In genomic region chr19:54206030-54206830, GRCh38 we compare ENCODE assay signal across 14 cellular contexts. TPM values are rescaled to one million over a fixed set of nuclear protein-coding genes. Genes with fewer than 3 reads are reported as not detected.
A peak's percentile ranks its signal among the peaks of the same experiment; 100 is the strongest.
DNase-seq lines count a peak whose midpoint lies in the region; ATAC-seq and TF ChIP-seq lines count a peak whose summit lies in the region.
"Had no signal": no experiment of that assay in that cellular context is flagged by ENCODE, and none has a peak within 500 bp of the region (broad histone marks: within the 10 kb centered on the region; RNA-seq: fewer than 3 reads in every experiment).

No MANE protein-coding gene starts in this region.

- H3K36me3 ChIP-seq in muscle layer of duodenum (ENCODE audit: control insufficient read depth in 1 of 2, insufficient read depth in 2 of 2, low read length in 2 of 2) = peaks cover 61 to 64% of the 10 kb centered on the region in 2 donors
- H3K36me3 ChIP-seq in upper lobe of right lung = peaks cover 67% of the 10 kb centered on the region
- H3K36me3 ChIP-seq: uterus had no signal

- H3K27ac Mint-ChIP-seq in natural killer cell treated with Interleukin-12 subunit alpha and Interleukin-12 subunit beta and Interleukin-15 and Interleukin-18, amount 100 ng/mL, for 72 hours = peak overlapping the region; percentile 88 to 97
- H3K27ac Mint-ChIP-seq in natural killer cell = no peak overlapping the region
- H3K27ac Mint-ChIP-seq in activated naive CD8-positive, alpha-beta T cell treated with anti-CD3 and anti-CD28 coated beads, Interleukin-2, amount 50 U/mL, for 24 hours = peak overlapping the region; percentile 94

- H3K9me3 Mint-ChIP-seq in natural killer cell treated with Interleukin-12 subunit alpha and Interleukin-12 subunit beta and Interleukin-15 and Interleukin-18, amount 100 ng/mL, for 72 hours = no peaks in the 10 kb centered on the region
- H3K9me3 Mint-ChIP-seq in natural killer cell = no peaks in the 10 kb centered on the region
- peaks cover 3% of the 10 kb centered on the region for H3K9me3 Mint-ChIP-seq in activated naive CD8-positive, alpha-beta T cell treated with anti-CD3 and anti-CD28 coated beads, Interleukin-2, amount 50 U/mL, for 24 hours

- H3K27ac ChIP-seq in muscle layer of duodenum (ENCODE audit: low read length) (peak overlapping the region; percentile 59), upper lobe of right lung (peak overlapping the region; percentile 92)
- H3K27ac ChIP-seq: SJSA1, uterus had no signal

- no peak for ATAC-seq in natural killer cell treated with Interleukin-12 subunit alpha and Interleukin-12 subunit beta and Interleukin-15 and Interleukin-18, amount 100 ng/mL, for 72 hours
- no peak for ATAC-seq in natural killer cell
- no peak for ATAC-seq in activated naive CD8-positive, alpha-beta T cell treated with anti-CD3 and anti-CD28 coated beads, Interleukin-2, amount 50 U/mL, for 24 hours
- ATAC-seq in upper lobe of right lung = no peak

- H3K9me3 ChIP-seq in muscle layer of duodenum (ENCODE audit: control insufficient read depth in 1 of 2, low read length in 2 of 2) (no peaks in the 10 kb centered on the region), upper lobe of right lung (no peaks in the 10 kb centered on the region)
- H3K9me3 ChIP-seq: uterus had no signal

- no peaks in the 10 kb centered on the region for H3K27me3 Mint-ChIP-seq in natural killer cell treated with Interleukin-12 subunit alpha and Interleukin-12 subunit beta and Interleukin-15 and Interleukin-18, amount 100 ng/mL, for 72 hours
- no peaks in the 10 kb centered on the region for H3K27me3 Mint-ChIP-seq in natural killer cell (ENCODE audit: low read depth in 2 of 2)
- no peaks in the 10 kb centered on the region for H3K27me3 Mint-ChIP-seq in activated naive CD8-positive, alpha-beta T cell treated with anti-CD3 and anti-CD28 coated beads, Interleukin-2, amount 50 U/mL, for 24 hours

- H3K27me3 ChIP-seq in muscle layer of duodenum (ENCODE audit: low read depth, low read length) = no peaks in the 10 kb centered on the region
- no peaks in the 10 kb centered on the region for H3K27me3 ChIP-seq in upper lobe of right lung
- H3K27me3 ChIP-seq: SJSA1, uterus had no signal

- peaks cover 69 to 71% of the 10 kb centered on the region in 2 donors for H3K4me1 Mint-ChIP-seq in natural killer cell treated with Interleukin-12 subunit alpha and Interleukin-12 subunit beta and Interleukin-15 and Interleukin-18, amount 100 ng/mL, for 72 hours (ENCODE audit: low read depth in 2 of 2)
- peaks cover 64% of the 10 kb centered on the region in 2 donors for H3K4me1 Mint-ChIP-seq in natural killer cell
- H3K4me1 Mint-ChIP-seq in activated naive CD8-positive, alpha-beta T cell treated with anti-CD3 and anti-CD28 coated beads, Interleukin-2, amount 50 U/mL, for 24 hours = peaks cover 98% of the 10 kb centered on the region

- peaks cover 35 to 72% of the 10 kb centered on the region in 2 donors for H3K4me1 ChIP-seq in muscle layer of duodenum (ENCODE audit: control insufficient read depth in 1 of 2, insufficient read depth in 2 of 2, low read length in 2 of 2)
- H3K4me1 ChIP-seq in upper lobe of right lung = peaks cover 89% of the 10 kb centered on the region

- intact Hi-C loops in natural killer cell (cut with micrococcal nuclease) = no loop called here
- intact Hi-C loops in upper lobe of right lung (cut with DNase I) = no loop called here

- no peak for DNase-seq in natural killer cell treated with Interleukin-12 subunit alpha and Interleukin-12 subunit beta and Interleukin-15 and Interleukin-18, amount 100 ng/mL, for 72 hours (ENCODE audit: low spot score)
- DNase-seq in natural killer cell = no peak
- DNase-seq in activated naive CD8-positive, alpha-beta T cell treated with anti-CD3 and anti-CD28 coated beads, Interleukin-2, amount 50 U/mL, for 24 hours = no peak
- DNase-seq in upper lobe of right lung = peak; percentile 71
- DNase-seq in D341Med (ENCODE audit: low spot score) = no peak
- DNase-seq in NCI-H226 = no peak
- DNase-seq in DMS 273 treated with DMSO at 0.1 percent for 48 hours (lab: John Stamatoyannopoulos, UW) = no peak
- DNase-seq: activated CD4-positive, alpha-beta T cell treated with anti-CD3 and anti-CD28 coated beads for 1 hour; KBM-7; NCI-H2171 treated with DMSO at 0.1 percent for 48 hours; uterus had no signal

- H3K4me3 Mint-ChIP-seq in natural killer cell treated with Interleukin-12 subunit alpha and Interleukin-12 subunit beta and Interleukin-15 and Interleukin-18, amount 100 ng/mL, for 72 hours = peak overlapping the region; percentile 47
- H3K4me3 Mint-ChIP-seq in natural killer cell = no peak overlapping the region
- peak overlapping the region; percentile 95 for H3K4me3 Mint-ChIP-seq in activated naive CD8-positive, alpha-beta T cell treated with anti-CD3 and anti-CD28 coated beads, Interleukin-2, amount 50 U/mL, for 24 hours

- TF ChIP-seq CTCF in natural killer cell (IDR thresholded peaks at IDR 0.05) (no peak), upper lobe of right lung (IDR thresholded peaks at IDR 0.05) (no peak)

- H3K4me3 ChIP-seq in muscle layer of duodenum (ENCODE audit: low read depth in 1 of 2, low read length in 2 of 2) (peak overlapping the region in 1 of 2 donors; percentile 28), upper lobe of right lung (peak overlapping the region; percentile 21)
- H3K4me3 ChIP-seq: SJSA1, uterus had no signal

- H3K36me3 Mint-ChIP-seq in natural killer cell treated with Interleukin-12 subunit alpha and Interleukin-12 subunit beta and Interleukin-15 and Interleukin-18, amount 100 ng/mL, for 72 hours = peaks cover 41% of the 10 kb centered on the region
- H3K36me3 Mint-ChIP-seq in natural killer cell = peaks cover 7% of the 10 kb centered on the region
- peaks cover 80% of the 10 kb centered on the region for H3K36me3 Mint-ChIP-seq in activated naive CD8-positive, alpha-beta T cell treated with anti-CD3 and anti-CD28 coated beads, Interleukin-2, amount 50 U/mL, for 24 hours (ENCODE audit: low read depth)

RNA-seq across cellular contexts. Expression of gene RPS9, which starts 5.6 kb away (rescaled TPM):
- 1,000 to 10,000 TPM in 1 of 2 donors, 100 to 1,000 TPM in 1; 774 to 1,402 TPM for total RNA-seq in natural killer cell treated with Interleukin-12 subunit alpha and Interleukin-12 subunit beta and Interleukin-15 and Interleukin-18, amount 100 ng/mL, for 72 hours
- total RNA-seq in natural killer cell = 100 to 1,000 TPM; 617 to 958 (median 906) TPM
- 1,039 TPM for total RNA-seq in upper lobe of right lung

RNA-seq across cellular contexts. Expression of gene TSEN34, which starts 15.1 kb away (rescaled TPM):
- total RNA-seq in natural killer cell treated with Interleukin-12 subunit alpha and Interleukin-12 subunit beta and Interleukin-15 and Interleukin-18, amount 100 ng/mL, for 72 hours = 10 to 100 TPM; 15.5 to 26.2 TPM
- total RNA-seq in natural killer cell = 10 to 100 TPM; 11.5 to 16.7 (median 13.5) TPM
- total RNA-seq in upper lobe of right lung = 34.7 TPM

RNA-seq across cellular contexts. Expression of gene LILRB3, which starts 16.6 kb away (rescaled TPM):
- total RNA-seq in natural killer cell treated with Interleukin-12 subunit alpha and Interleukin-12 subunit beta and Interleukin-15 and Interleukin-18, amount 100 ng/mL, for 72 hours = under 1 TPM; 0.43 to 0.47 TPM
- total RNA-seq in natural killer cell = 10 to 100 TPM in 2 of 3 donors, 1 to 10 TPM in 1; 6.8 to 12.6 (median 12.6) TPM
- 61.5 TPM for total RNA-seq in upper lobe of right lung
- total RNA-seq: pulmonary artery endothelial cell, SJSA1 had no signal

RNA-seq across cellular contexts. Expression of gene MBOAT7, which starts 16.9 kb away (rescaled TPM):
- total RNA-seq in natural killer cell treated with Interleukin-12 subunit alpha and Interleukin-12 subunit beta and Interleukin-15 and Interleukin-18, amount 100 ng/mL, for 72 hours = 10 to 100 TPM; 24.2 to 56.5 TPM
- total RNA-seq in natural killer cell (10 to 100 TPM; 24.1 to 53.9 (median 31.2) TPM), upper lobe of right lung (57.9 TPM)

RNA-seq across cellular contexts. Expression of gene TMC4, which starts 33.3 kb away (rescaled TPM):
- total RNA-seq in natural killer cell treated with Interleukin-12 subunit alpha and Interleukin-12 subunit beta and Interleukin-15 and Interleukin-18, amount 100 ng/mL, for 72 hours = 1 to 10 TPM in 1 of 2 donors, not detected in 1; 1.2 TPM
- 1 to 10 TPM; 7.2 to 8.2 (median 7.5) TPM for total RNA-seq in natural killer cell
- 48.3 TPM for total RNA-seq in upper lobe of right lung

Comparison
In these comparisons a context has a peak if more than half of its experiments do, and no peak if none do; other contexts are left out.
1. H3K27ac Mint-ChIP-seq: peak in natural killer cell treated with Interleukin-12 subunit alpha and Interleukin-12 subunit beta and Interleukin-15 and Interleukin-18, amount 100 ng/mL, for 72 hours (2 of 2) and activated naive CD8-positive, alpha-beta T cell treated with anti-CD3 and anti-CD28 coated beads, Interleukin-2, amount 50 U/mL, for 24 hours (single experiment); none in natural killer cell (0 of 2).
2. RNA of gene LILRB3, which starts 16.6 kb away (total RNA-seq): 61.5 TPM in upper lobe of right lung (single experiment) and 6.8 to 12.6 TPM in natural killer cell; 0.43 to 0.47 TPM in natural killer cell treated with Interleukin-12 subunit alpha and Interleukin-12 subunit beta and Interleukin-15 and Interleukin-18, amount 100 ng/mL, for 72 hours; every median in the first group is over 4 times any median in the second.